Comparison of ENCODE assay signal across 16 cellular contexts in the genomic region with DNA sequence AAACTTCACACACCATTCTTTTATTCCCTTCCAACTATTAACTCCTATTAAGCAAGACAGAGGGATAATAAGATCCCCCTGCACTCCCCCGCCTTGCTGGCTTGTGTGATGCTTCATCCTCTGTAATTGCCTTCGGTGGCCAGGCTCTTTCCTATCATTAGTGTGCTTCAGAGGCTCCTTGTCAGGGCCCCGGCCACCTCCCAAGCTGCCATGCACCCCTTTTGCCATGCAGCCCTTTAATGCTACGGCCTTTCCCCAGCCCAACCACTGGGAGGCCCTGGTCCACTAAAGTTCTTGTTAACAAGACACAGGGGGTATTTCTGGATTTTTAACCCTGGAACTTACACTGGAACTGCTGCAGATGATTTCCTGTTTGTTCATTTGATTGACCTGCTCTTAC.
DNase-seq lines count a peak whose midpoint lies in the region; ATAC-seq and TF ChIP-seq lines count a peak whose summit lies in the region.
"Had no signal": no experiment of that assay in that cellular context is flagged by ENCODE, and none has a peak within 500 bp of the region (broad histone marks: within the 10 kb centered on the region; RNA-seq: fewer than 3 reads in every experiment).

No MANE protein-coding gene starts in this region.

- peaks cover 29 to 78% of the 10 kb centered on the region in 2 donors for H3K27me3 Mint-ChIP-seq in effector memory CD8-positive, alpha-beta T cell

- no peaks in the 10 kb centered on the region for H3K9me3 ChIP-seq in esophagus muscularis mucosa
- H3K9me3 ChIP-seq: BLaER1, right atrium auricular region had no signal

- peaks cover 0 to 4% (median 0%) of the 10 kb centered on the region in 4 donors for H3K4me1 ChIP-seq in esophagus muscularis mucosa
- H3K4me1 ChIP-seq: BLaER1, right atrium auricular region had no signal

- WGBS in esophagus muscularis mucosa: 78% methylated on average over 4 of the region's 4 CpGs

- intact Hi-C loops in esophagus muscularis mucosa (cut with DNase I): no loop called here

- TF ChIP-seq POLR2A in esophagus muscularis mucosa (IDR thresholded peaks at IDR 0.05; ENCODE audit: low read depth): no peak

- no peak overlapping the region for H3K4me3 ChIP-seq in astrocyte of the spinal cord (ENCODE audit: low read depth, low read length)
- no peak overlapping the region for H3K4me3 ChIP-seq in esophagus muscularis mucosa
- H3K4me3 ChIP-seq: BLaER1, right atrium auricular region had no signal

- H3K4me3 Mint-ChIP-seq in effector memory CD8-positive, alpha-beta T cell: no peak overlapping the region

- DNase-seq in COR-L47 (lab: John Stamatoyannopoulos, UW): peak; percentile 38
- peak; percentile 24 for DNase-seq in M059J (ENCODE audit: low read depth)
- no peak for DNase-seq in astrocyte of the spinal cord (ENCODE audit: low read depth, low spot score)
- DNase-seq in kidney tubule cell (ENCODE audit: low spot score): peak; percentile 48
- DNase-seq in effector memory CD8-positive, alpha-beta T cell: no peak
- no peak for DNase-seq in esophagus muscularis mucosa (ENCODE audit: extremely low spot score)
- DNase-seq: activated CD4-positive, alpha-beta T cell treated with anti-CD3 and anti-CD28 coated beads for 48 hours; effector memory CD4-positive, alpha-beta T cell; EL; Karpas-422; stimulated activated naive CD4-positive, alpha-beta T cell had no signal

- H3K36me3 ChIP-seq in esophagus muscularis mucosa: no peaks in the 10 kb centered on the region
- H3K36me3 ChIP-seq: BLaER1, right atrium auricular region had no signal

- no peak overlapping the region for H3K27ac Mint-ChIP-seq in effector memory CD8-positive, alpha-beta T cell

- H3K4me1 Mint-ChIP-seq in effector memory CD8-positive, alpha-beta T cell (ENCODE audit: low read depth in 2 of 2): no peaks in the 10 kb centered on the region

- TF ChIP-seq CTCF in astrocyte of the spinal cord (IDR thresholded peaks at IDR 0.05; ENCODE audit: low read depth, low read length): peak; percentile 19
- TF ChIP-seq CTCF in esophagus muscularis mucosa (IDR thresholded peaks at IDR 0.05): no peak

- in situ Hi-C loops in astrocyte of the spinal cord (cut with HindIII; ENCODE audit: low sequenced_read_pairs): no loop called here

- H3K27ac ChIP-seq in esophagus muscularis mucosa (replicated peaks in 1 of 4): no peak overlapping the region
- H3K27ac ChIP-seq: BLaER1, HL-60, right atrium auricular region had no signal

- no peak for TF ChIP-seq EP300 in esophagus muscularis mucosa (IDR thresholded peaks at IDR 0.05)

- H3K27me3 ChIP-seq in esophagus muscularis mucosa: peaks cover 0 to 26% (median 0%) of the 10 kb centered on the region in 4 donors
- H3K27me3 ChIP-seq: BLaER1, right atrium auricular region had no signal

- no peaks in the 10 kb centered on the region for H3K36me3 Mint-ChIP-seq in effector memory CD8-positive, alpha-beta T cell (ENCODE audit: insufficient read depth)

- ATAC-seq in GM19463 (IDR thresholded peaks at IDR 0.05; ENCODE audit: unreplicated experiment) (no peak), GM18519 (IDR thresholded peaks at IDR 0.05; ENCODE audit: low FRiP score, unreplicated experiment) (no peak)
- no peak for ATAC-seq in effector memory CD8-positive, alpha-beta T cell (replicated peaks)

- H3K9me3 Mint-ChIP-seq in effector memory CD8-positive, alpha-beta T cell: no peaks in the 10 kb centered on the region

Comparison
In these comparisons a context has a peak if more than half of its experiments do, and no peak if none do; other contexts are left out.
1. DNase-seq: peak in COR-L47 (single experiment), M059J (single experiment) and kidney tubule cell (single experiment); none in astrocyte of the spinal cord (single experiment), effector memory CD8-positive, alpha-beta T cell (0 of 3) and esophagus muscularis mucosa (single experiment).